In the genomic region with DNA sequence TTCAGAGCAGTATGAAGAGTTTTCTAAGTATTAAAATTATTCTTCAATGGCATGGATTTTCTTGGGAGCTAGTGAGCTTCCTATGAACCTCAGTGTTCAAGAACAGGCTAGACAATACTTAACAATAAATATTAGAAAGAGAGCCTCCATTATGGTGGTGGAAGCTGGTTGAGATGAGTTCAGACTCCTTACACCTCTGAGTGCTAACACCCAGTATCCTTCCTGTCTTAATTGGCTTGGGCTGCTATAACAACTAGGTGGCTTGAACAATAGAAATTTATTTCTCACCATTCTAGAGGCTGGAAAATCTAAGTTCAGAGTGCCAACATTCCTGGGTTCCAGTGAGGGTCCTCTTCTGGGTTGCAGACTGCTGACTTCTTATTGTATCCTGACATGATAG, we compare ENCODE assay signal across 5 cellular contexts.
"Had no signal": no experiment of that assay in that cellular context is flagged by ENCODE, and none has a peak within 500 bp of the region (broad histone marks: within the 10 kb centered on the region; RNA-seq: fewer than 3 reads in every experiment).

No MANE protein-coding gene starts in this region.

- H3K4me3 ChIP-seq: GM23338, K562 had no signal

- H3K27ac Mint-ChIP-seq: GM23338, H9 had no signal

- DNase-seq: H9, HCEC 1CT, IMR-90 had no signal

- ATAC-seq: GM23338, K562 had no signal

- H3K4me3 Mint-ChIP-seq: GM23338, H9 had no signal

- H3K9me3 Mint-ChIP-seq: GM23338, H9 had no signal
